6 cellular contexts compared by ENCODE assay signal in the genomic region with DNA sequence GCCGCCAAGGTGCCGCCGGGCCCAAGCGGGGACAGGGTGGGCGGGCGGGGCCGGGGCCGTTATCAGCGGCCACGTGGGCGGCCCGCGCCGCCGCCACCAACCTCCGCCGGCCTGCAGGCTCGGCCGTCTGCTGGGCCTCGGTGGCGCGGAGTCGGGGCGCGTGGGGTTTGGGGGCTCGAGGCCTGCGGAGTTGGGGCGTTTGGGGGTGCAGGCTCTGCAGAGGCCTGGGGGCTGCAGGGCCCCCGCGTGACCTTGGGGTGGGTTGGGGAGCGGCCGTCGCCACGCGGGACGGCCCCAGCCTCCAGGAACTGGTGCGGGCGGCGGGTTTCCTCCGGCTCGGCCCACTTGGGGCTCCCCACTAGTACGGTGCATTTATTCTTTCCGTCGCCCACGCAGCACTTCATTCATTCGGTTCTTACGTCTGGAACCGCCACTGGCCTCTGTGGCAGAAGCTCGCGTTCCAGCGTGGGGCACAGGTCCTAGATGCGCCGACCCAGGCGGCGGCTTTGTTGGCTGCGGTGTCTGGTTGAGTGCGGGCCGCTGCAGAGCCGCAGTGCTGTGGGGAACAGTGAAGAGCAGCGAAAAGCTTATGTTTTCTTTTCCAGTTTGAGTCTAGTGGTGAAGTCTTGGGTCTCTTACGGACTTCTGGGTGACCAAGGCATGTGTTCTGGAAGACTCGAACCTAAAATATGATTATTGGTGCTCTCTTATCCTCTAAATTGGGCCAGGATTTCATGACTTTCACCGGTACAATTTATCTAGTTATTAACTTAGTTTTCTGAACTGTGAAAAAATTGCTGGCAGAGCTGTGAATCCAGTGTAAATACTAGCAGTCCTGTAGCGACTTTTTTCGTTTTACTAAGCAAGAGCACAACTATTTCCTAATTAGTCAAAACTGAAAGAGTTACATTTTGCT.
DNase-seq lines count a peak whose midpoint lies in the region; ATAC-seq and TF ChIP-seq lines count a peak whose summit lies in the region.

No MANE protein-coding gene starts in this region.

- peak; percentile 5 for ATAC-seq in HG03103 (IDR thresholded peaks at IDR 0.05; ENCODE audit: low read depth, unreplicated experiment)

- H3K4me3 ChIP-seq in GM12864 (ENCODE audit: low read depth, low read length), result peak overlapping the region; percentile 96
- peak overlapping the region; percentile 98 for H3K4me3 ChIP-seq in iPS-11a (ENCODE audit: low read depth, low read length)

- DNase-seq in GM12864 (ENCODE audit: low read depth), result no peak
- peak; percentile 88 for DNase-seq in activated CD8-positive, alpha-beta memory T cell treated with anti-CD3 and anti-CD28 coated beads, Interleukin-2, amount 50 U/mL, for 48 hours
- peak; percentile 61 to 80 for DNase-seq in stimulated activated CD8-positive, alpha-beta memory T cell treated with anti-CD3 and anti-CD28 coated beads, Interleukin-7, amount 100 ng/mL, for 48 hours (ENCODE audit: extremely low read depth in 1 of 2, low read depth in 1 of 2)
- no peak for DNase-seq in HK-2 (ENCODE audit: unreplicated experiment)

- no peak for TF ChIP-seq CTCF in GM12864 (IDR thresholded peaks at IDR 0.05; ENCODE audit: low read depth, low read length, missing control alignments)

Comparison
In these comparisons a context has a peak if more than half of its experiments do, and no peak if none do; other contexts are left out.
1. DNase-seq: peak in activated CD8-positive, alpha-beta memory T cell treated with anti-CD3 and anti-CD28 coated beads, Interleukin-2, amount 50 U/mL, for 48 hours (single experiment) and stimulated activated CD8-positive, alpha-beta memory T cell treated with anti-CD3 and anti-CD28 coated beads, Interleukin-7, amount 100 ng/mL, for 48 hours (2 of 2); none in GM12864 (single experiment) and HK-2 (single experiment).